1 cellular context compared by ENCODE assay signal in genomic region chr7:1536768-1537630, GRCh38.
TF ChIP-seq lines count a peak whose summit lies in the region.

No MANE protein-coding gene starts in this region.

TF ChIP-seq in IMR-90, 13 proteins besides CTCF, POLR2A, EP300 and RAD21:
- TF ChIP-seq NFE2L2 (IDR thresholded peaks at IDR 0.05; ENCODE audit: low read depth, low read length) (0 out of 2 replicates have a peak, but pooled peaks have one; percentile 5), MAZ (IDR thresholded peaks at IDR 0.05; ENCODE audit: borderline replicate concordance, low read depth, low read length) (peak; percentile 76; the same call in 1 of the 2 replicates), CEBPB (IDR thresholded peaks at IDR 0.05; ENCODE audit: low read depth, low read length) (no peak), RCOR1 (IDR thresholded peaks at IDR 0.05; ENCODE audit: insufficient replicate concordance, low read length) (no peak), RFX5 (IDR thresholded peaks at IDR 0.05; ENCODE audit: low read depth, low read length) (no peak), ELK1 (IDR thresholded peaks at IDR 0.05; ENCODE audit: borderline replicate concordance, low read depth, low read length) (no peak), USF2 (IDR thresholded peaks at IDR 0.05; ENCODE audit: low read depth, low read length) (peak; percentile 3; the same call in 1 of the 2 replicates), MXI1 (IDR thresholded peaks at IDR 0.05; ENCODE audit: borderline replicate concordance, low read depth, low read length) (peak; percentile 26; the same call in 1 of the 2 replicates), SMC3 (IDR thresholded peaks at IDR 0.05; ENCODE audit: low read depth, low read length) (no peak; the same call in 1 of the 2 replicates), CHD1 (IDR thresholded peaks at IDR 0.05; ENCODE audit: low read depth, low read length) (peak; percentile 38), FOS (IDR thresholded peaks at IDR 0.05; ENCODE audit: low read depth, low read length) (peak; percentile 100), MAFK (IDR thresholded peaks at IDR 0.05; ENCODE audit: low read depth, low read length) (no peak), BHLHE40 (IDR thresholded peaks at IDR 0.05; ENCODE audit: low read depth, low read length) (peak; percentile 69)
